18 cellular contexts compared by ENCODE assay signal in the genomic region with DNA sequence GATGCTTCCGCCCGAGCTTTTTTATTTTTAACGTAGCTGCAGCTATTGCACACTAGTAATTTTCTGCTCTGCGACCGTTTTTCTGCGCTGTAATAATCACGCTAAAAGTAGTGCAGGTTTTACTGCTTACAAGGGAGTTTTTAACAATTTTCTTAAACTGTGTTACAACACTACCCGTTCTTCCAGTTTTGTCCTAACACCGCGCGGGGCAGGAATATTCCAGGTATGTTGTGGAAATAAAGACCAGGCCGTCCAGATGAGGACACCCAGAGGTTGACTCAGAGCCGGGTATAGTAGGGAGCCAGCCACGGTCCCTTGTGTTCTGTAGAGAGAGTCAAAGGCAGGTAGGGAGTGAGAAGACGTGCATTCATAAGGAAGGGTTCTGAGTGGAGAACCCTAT. TPM values are rescaled to one million over a fixed set of nuclear protein-coding genes. Genes with fewer than 3 reads are reported as not detected.
A peak's percentile ranks its signal among the peaks of the same experiment; 100 is the strongest.
DNase-seq lines count a peak whose midpoint lies in the region; ATAC-seq and TF ChIP-seq lines count a peak whose summit lies in the region.
"Had no signal": no experiment of that assay in that cellular context is flagged by ENCODE, and none has a peak within 500 bp of the region (broad histone marks: within the 10 kb centered on the region; RNA-seq: fewer than 3 reads in every experiment).

No MANE protein-coding gene starts in this region.

- H3K4me3 ChIP-seq in HUES6 (ENCODE audit: low read depth, low read length) (peak overlapping the region; percentile 63; the same call in 1 of the 2 replicates), ectodermal cell (ENCODE audit: insufficient read depth, low read depth, low read length) (peak overlapping the region; percentile 18), testis (peak overlapping the region; percentile 39 to 49)
- H3K4me3 ChIP-seq: K562 had no signal

- ATAC-seq in left lobe of liver (no peak), HG03571 (IDR thresholded peaks at IDR 0.05; ENCODE audit: unreplicated experiment) (no peak)
- ATAC-seq: K562, SK-N-SH treated with all-trans-retinoic acid at 6 μM for 48 hours had no signal

- H3K27me3 ChIP-seq in HUES6 (ENCODE audit: control insufficient read depth, insufficient read depth, low read length) (no peaks in the 10 kb centered on the region), ectodermal cell (ENCODE audit: control insufficient read depth, insufficient read depth, low read length, poor library complexity, severe bottlenecking) (no peaks in the 10 kb centered on the region), testis (no peaks in the 10 kb centered on the region)

- intact Hi-C loops in testis (cut with DNase I; ENCODE audit: low total_unique reads) = no loop called here

- H3K9me3 ChIP-seq in HUES6 (ENCODE audit: control insufficient read depth, insufficient read depth, low read depth, low read length) (peaks cover 92% of the 10 kb centered on the region), ectodermal cell (ENCODE audit: control insufficient read depth, low read length) (peaks cover 7% of the 10 kb centered on the region), testis (no peaks in the 10 kb centered on the region)

- peaks cover 74% of the 10 kb centered on the region for H3K36me3 ChIP-seq in HUES6 (ENCODE audit: control insufficient read depth, insufficient read depth, low read length)
- H3K36me3 ChIP-seq in ectodermal cell (ENCODE audit: control insufficient read depth, insufficient read depth, low read length) = peaks cover 87% of the 10 kb centered on the region
- no peaks in the 10 kb centered on the region for H3K36me3 ChIP-seq in testis (ENCODE audit: low read depth, missing control alignments)

- 89 to 91% methylated on average over 15 of the region's 15 CpGs for WGBS in ectodermal cell, 2 experiments
- 25 to 29% methylated on average over 15 of the region's 15 CpGs for WGBS in testis, 2 donors

- H3K27ac ChIP-seq in HUES6 (ENCODE audit: low read depth, low read length) (no peak overlapping the region), ectodermal cell (ENCODE audit: insufficient read depth, low read depth, low read length, poor library complexity, severe bottlenecking) (no peak overlapping the region), testis (no peak overlapping the region)

- H3K4me1 ChIP-seq in HUES6 (ENCODE audit: control insufficient read depth, insufficient read depth, low read length) (no peaks in the 10 kb centered on the region), ectodermal cell (ENCODE audit: control insufficient read depth, insufficient read depth, low read length) (no peaks in the 10 kb centered on the region), testis (no peaks in the 10 kb centered on the region)

- DNase-seq in left lobe of liver (ENCODE audit: low spot score) = peak; percentile 16
- no peak for DNase-seq in testis
- DNase-seq in activated CD4-positive, CD25-positive, alpha-beta regulatory T cell treated with anti-CD3 and anti-CD28 coated beads, Interleukin-2, amount 50 U/mL, for 72 hours = no peak
- no peak for DNase-seq in HuH-7.5 (ENCODE audit: low spot score)
- DNase-seq: CD4-positive, alpha-beta memory T cell; MV-4-11; NCI-H1417; NCI-H187 treated with DMSO at 0.1 percent for 48 hours; NCI-H2171; NCI-H446; NCI-H69; NK-92 treated with Interleukin-12 subunit alpha and Interleukin-12 subunit beta, amount 100 ng/mL, for 24 hours; SHP77 treated with DMSO at 0.1 percent for 48 hours had no signal

- no peak for TF ChIP-seq CTCF in testis (IDR thresholded peaks at IDR 0.05)

- no peak for TF ChIP-seq POLR2A in testis (IDR thresholded peaks at IDR 0.05)

- no peak overlapping the region for H3K9ac ChIP-seq in HUES6 (ENCODE audit: low read length)

RNA-seq across cellular contexts. Expression of a gene that starts 21.7 kb away (rescaled TPM):
- polyA plus RNA-seq in ectodermal cell (2013, experiment 1 of 4) = 33.5 TPM
- polyA plus RNA-seq in ectodermal cell (2013, experiment 2 of 4) = 30.1 TPM
- polyA plus RNA-seq in ectodermal cell (2013, experiment 3 of 4) = 23.7 TPM
- 26.4 TPM for polyA plus RNA-seq in ectodermal cell (2013, experiment 4 of 4)
- total RNA-seq in left lobe of liver (13.7 TPM), testis (10 to 100 TPM; 42.6 to 48.0 TPM)
- 34.2 TPM for polyA plus RNA-seq in testis (ENCODE audit: insufficient read depth, low read depth, low replicate concordance)

RNA-seq across cellular contexts. Expression of a gene that starts 24.1 kb away (rescaled TPM):
- 57.1 TPM for polyA plus RNA-seq in ectodermal cell (2013, experiment 1 of 4)
- polyA plus RNA-seq in ectodermal cell (2013, experiment 2 of 4) = 66.7 TPM
- 47.3 TPM for polyA plus RNA-seq in ectodermal cell (2013, experiment 3 of 4)
- 49.2 TPM for polyA plus RNA-seq in ectodermal cell (2013, experiment 4 of 4)
- total RNA-seq in left lobe of liver (10.0 TPM), testis (10 to 100 TPM; 92.2 to 93.9 TPM)
- polyA plus RNA-seq in testis (ENCODE audit: insufficient read depth, low read depth, low replicate concordance) = 45.8 TPM

RNA-seq across cellular contexts. Expression of a gene that starts 54.0 kb away (rescaled TPM):
- polyA plus RNA-seq in ectodermal cell (2013, experiment 1 of 4) = 19.2 TPM
- 23.8 TPM for polyA plus RNA-seq in ectodermal cell (2013, experiment 2 of 4)
- polyA plus RNA-seq in ectodermal cell (2013, experiment 3 of 4) = 14.7 TPM
- polyA plus RNA-seq in ectodermal cell (2013, experiment 4 of 4) = 16.1 TPM
- total RNA-seq in left lobe of liver (5.7 TPM), testis (10 to 100 TPM; 19.8 to 20.7 TPM)
- polyA plus RNA-seq in testis (ENCODE audit: insufficient read depth, low read depth, low replicate concordance) = 24.2 TPM
